Comparison of ENCODE assay signal across 17 cellular contexts in genomic region chr21:40386981-40387380, GRCh38.
"Had no signal": no experiment of that assay in that cellular context is flagged by ENCODE, and none has a peak within 500 bp of the region (broad histone marks: within the 10 kb centered on the region; RNA-seq: fewer than 3 reads in every experiment).

No MANE protein-coding gene starts in this region.

- ATAC-seq: activated CD4-positive, alpha-beta T cell treated with anti-CD3 and anti-CD28 coated beads for 36 hours; activated CD4-positive, CD25-positive, alpha-beta regulatory T cell treated with anti-CD3 and anti-CD28 coated beads, Interleukin-2, amount 50 U/mL, for 24 hours; activated CD8-positive, alpha-beta T cell treated with anti-CD3 and anti-CD28 coated beads for 36 hours; activated T-cell treated with anti-CD3 and anti-CD28 coated beads, Interleukin-2, amount 50 U/mL, for 4 hours; activated T-cell treated with anti-CD3 and anti-CD28 coated beads, Interleukin-2, amount 50 U/mL, for 72 hours had no signal

- H3K4me1 ChIP-seq: adrenal gland had no signal

- H3K27me3 ChIP-seq: adrenal gland, cardiac muscle cell had no signal

- H3K36me3 ChIP-seq: adrenal gland, cardiac muscle cell, WERI-Rb-1 had no signal

- H3K4me3 ChIP-seq: adrenal gland, cardiac muscle cell had no signal

- H3K27ac ChIP-seq: adrenal gland, cardiac muscle cell, WERI-Rb-1 had no signal

- DNase-seq: activated CD4-positive, alpha-beta T cell treated with anti-CD3 and anti-CD28 coated beads for 1 hour; activated CD4-positive, alpha-beta T cell treated with anti-CD3 and anti-CD28 coated beads, Interleukin-2, amount 50 U/mL, for 4 hours; activated CD8-positive, alpha-beta memory T cell treated with anti-CD3 and anti-CD28 coated beads, Interleukin-2, amount 50 U/mL, for 4 hours; activated gamma-delta T cell treated with Interleukin-2 at 50 U/mL for 16 hours; activated naive CD4-positive, alpha-beta T cell; activated T-cell treated with anti-CD3 and anti-CD28 coated beads for 4 hours; activated T-cell treated with anti-CD3 and anti-CD28 coated beads, Interleukin-2, amount 50 U/mL, for 1 hour; activated T-cell treated with anti-CD3 and anti-CD28 coated beads, Interleukin-2, amount 50 U/mL, for 4 hours; cerebellar nuclear complex; T-helper 9 cell had no signal

- H3K9me3 ChIP-seq: adrenal gland had no signal
